In genomic region chr22:50670914-50671538, GRCh38 we compare ENCODE assay signal across 15 cellular contexts. TPM values are rescaled to one million over a fixed set of nuclear protein-coding genes. Genes with fewer than 3 reads are reported as not detected.
DNase-seq lines count a peak whose midpoint lies in the region; ATAC-seq and TF ChIP-seq lines count a peak whose summit lies in the region.
"Had no signal": no experiment of that assay in that cellular context is flagged by ENCODE, and none has a peak within 500 bp of the region (broad histone marks: within the 10 kb centered on the region; RNA-seq: fewer than 3 reads in every experiment).

No MANE protein-coding gene starts in this region.

- peaks cover 33 to 48% of the 10 kb centered on the region in 2 donors for H3K27me3 Mint-ChIP-seq in T-cell

- H3K4me2 ChIP-seq in BLaER1 treated with 17β-estradiol and CSF1 and Interleukin-3, amounts not matched to agents 10 nM and 100 nM, result peak overlapping the region in 10 of 11 experiments; percentile 90 to 99 (median 97); a peak in 17 of 22 replicates
- H3K4me2 ChIP-seq: PC-9 had no signal

- TF ChIP-seq CTCF in gastroesophageal sphincter (IDR thresholded peaks at IDR 0.05), result no peak
- TF ChIP-seq CTCF in gastrocnemius medialis (IDR thresholded peaks at IDR 0.05 in 4 of 5, conservative IDR thresholded peaks at IDR 0.05 in 1 of 5), result no peak

- H3K36me3 ChIP-seq in BLaER1 treated with 17β-estradiol and CSF1 and Interleukin-3, amounts not matched to agents 10 nM and 100 nM, result peaks cover 0 to 8% (median 1%) of the 10 kb centered on the region in 11 experiments; a peak in 8 of 22 replicates
- H3K36me3 ChIP-seq in gastroesophageal sphincter (no peaks in the 10 kb centered on the region), gastrocnemius medialis (no peaks in the 10 kb centered on the region)

- POLR2A ChIA-PET in T-cell (lab: Charles Lee), result interaction anchor here in 1 of 2 donors (0.7 kb wide), 1 partner anchor 25 kb away, joined by 5 read pairs; no protein-coding TSS in a partner anchor

- peaks cover 0 to 7% (median 0%) of the 10 kb centered on the region in 11 experiments; a peak in 4 of 22 replicates for H3K27me3 ChIP-seq in BLaER1 treated with 17β-estradiol and CSF1 and Interleukin-3, amounts not matched to agents 10 nM and 100 nM
- H3K27me3 ChIP-seq in gastroesophageal sphincter, result peaks cover 83% of the 10 kb centered on the region
- H3K27me3 ChIP-seq in gastrocnemius medialis, result peaks cover 21 to 41% (median 25%) of the 10 kb centered on the region in 3 donors

- peaks cover 0 to 13% (median 12%) of the 10 kb centered on the region in 11 experiments; a peak in 18 of 22 replicates for H4K20me1 ChIP-seq in BLaER1 treated with 17β-estradiol and CSF1 and Interleukin-3, amounts not matched to agents 10 nM and 100 nM

- in situ Hi-C loops in gastrocnemius medialis (cut with MboI; ENCODE audit: low sequenced_read_pairs in 4 of 4), result no loop called here

- no peak for ATAC-seq in T-cell (replicated peaks in 1 of 4)
- ATAC-seq in gastroesophageal sphincter, result no peak
- ATAC-seq in gastrocnemius medialis, result no peak
- ATAC-seq in GM19452 (IDR thresholded peaks at IDR 0.05; ENCODE audit: unreplicated experiment), result no peak
- ATAC-seq: HCT116; stimulated activated memory B cell treated with anti-CD40 and anti-IgM and Interleukin-4, amounts not matched to agents 10 μg/mL and 1 μg/mL and 100 μg/mL, for 72 hours had no signal

- no peaks in the 10 kb centered on the region for H3K36me3 Mint-ChIP-seq in T-cell
- H3K36me3 Mint-ChIP-seq: memory B cell; stimulated activated memory B cell treated with anti-CD40 and anti-IgM and Interleukin-4, amounts not matched to agents 10 μg/mL and 1 μg/mL and 100 μg/mL, for 72 hours had no signal

- H3K4me1 ChIP-seq in BLaER1 treated with 17β-estradiol and CSF1 and Interleukin-3, amounts not matched to agents 10 nM and 100 nM, result peaks cover 32 to 49% (median 46%) of the 10 kb centered on the region in 10 experiments
- peaks cover 0 to 20% (median 8%) of the 10 kb centered on the region in 3 donors for H3K4me1 ChIP-seq in gastroesophageal sphincter
- H3K4me1 ChIP-seq in gastrocnemius medialis, result peaks cover 0 to 4% of the 10 kb centered on the region in 2 donors
- H3K4me1 ChIP-seq: Caco-2 had no signal

- no peaks in the 10 kb centered on the region for H3K9me3 Mint-ChIP-seq in T-cell
- H3K9me3 Mint-ChIP-seq: memory B cell; stimulated activated memory B cell treated with anti-CD40 and anti-IgM and Interleukin-4, amounts not matched to agents 10 μg/mL and 1 μg/mL and 100 μg/mL, for 72 hours had no signal

- H3K27ac ChIP-seq in BLaER1 treated with 17β-estradiol and CSF1 and Interleukin-3, amounts not matched to agents 10 nM and 100 nM, result peak overlapping the region in 9 of 11 experiments; percentile 79 to 93 (median 87); a peak in 17 of 22 replicates
- H3K27ac ChIP-seq in gastroesophageal sphincter (peak overlapping the region in 3 of 4 donors; percentile 60 to 67 (median 63)), gastrocnemius medialis (peak overlapping the region; percentile 33 to 81 (median 76))
- H3K27ac ChIP-seq: PC-9 had no signal

- intact Hi-C loops in gastrocnemius medialis (cut with DNase I; ENCODE audit: low total_unique reads), result loop anchor here (1.0 kb wide), 1 partner anchor 15 kb away; no protein-coding TSS in a partner anchor

- no peak for TF ChIP-seq EP300 in gastroesophageal sphincter (IDR thresholded peaks at IDR 0.05)

- no peak for TF ChIP-seq POLR2A in gastroesophageal sphincter (IDR thresholded peaks at IDR 0.05)
- no peak for TF ChIP-seq POLR2A in gastrocnemius medialis (IDR thresholded peaks at IDR 0.05)

- CTCF ChIA-PET in T-cell (lab: Charles Lee), result no interaction called here

- DNase-seq in T-cell, result no peak
- DNase-seq in gastrocnemius medialis, result no peak
- no peak for DNase-seq in Kasumi-1 (lab: John Stamatoyannopoulos, UW)
- no peak for DNase-seq in NCI-H524 (lab: John Stamatoyannopoulos, UW)
- DNase-seq in GM19240 (ENCODE audit: insufficient read length, low spot score), result no peak
- DNase-seq: activated effector memory CD4-positive, alpha-beta T cell treated with anti-CD3 and anti-CD28 coated beads, Interleukin-2, amount 50 U/mL, for 16 hours; Caco-2; NCI-H69 had no signal

- H3K4me3 Mint-ChIP-seq in T-cell, result peak overlapping the region in 2 of 3 donors; percentile 2 to 71
- H3K4me3 Mint-ChIP-seq: memory B cell; stimulated activated memory B cell treated with anti-CD40 and anti-IgM and Interleukin-4, amounts not matched to agents 10 μg/mL and 1 μg/mL and 100 μg/mL, for 72 hours had no signal

- peaks cover 19 to 24% (median 22%) of the 10 kb centered on the region in 3 donors for H3K4me1 Mint-ChIP-seq in T-cell

- no peak overlapping the region for H3K4me3 ChIP-seq in BLaER1 treated with 17β-estradiol and CSF1 and Interleukin-3, amounts not matched to agents 10 nM and 100 nM
- H3K4me3 ChIP-seq in gastroesophageal sphincter, result no peak overlapping the region
- H3K4me3 ChIP-seq in gastrocnemius medialis, result no peak overlapping the region
- H3K4me3 ChIP-seq: PC-9 had no signal

- peak overlapping the region in 1 of 2 donors; percentile 52 for H3K27ac Mint-ChIP-seq in T-cell
- H3K27ac Mint-ChIP-seq: memory B cell; stimulated activated memory B cell treated with anti-CD40 and anti-IgM and Interleukin-4, amounts not matched to agents 10 μg/mL and 1 μg/mL and 100 μg/mL, for 72 hours had no signal

- WGBS in gastroesophageal sphincter (ENCODE audit: low coverage in 1 of 2), 2 donors, result 47 to 59% methylated on average over 4 to 7 of the region's 10 CpGs

- no peaks in the 10 kb centered on the region for H3K9me3 ChIP-seq in BLaER1 treated with 17β-estradiol and CSF1 and Interleukin-3, amounts not matched to agents 10 nM and 100 nM (replicated peaks in 1 of 11)
- no peaks in the 10 kb centered on the region for H3K9me3 ChIP-seq in gastroesophageal sphincter
- H3K9me3 ChIP-seq in gastrocnemius medialis, result no peaks in the 10 kb centered on the region
- H3K9me3 ChIP-seq: Caco-2 had no signal

- peak overlapping the region in 7 of 11 experiments; percentile 67 to 92 (median 87); a peak in 11 of 22 replicates for H3K9ac ChIP-seq in BLaER1 treated with 17β-estradiol and CSF1 and Interleukin-3, amounts not matched to agents 10 nM and 100 nM

RNA-seq across cellular contexts. Expression of gene SHANK3, which starts 1.6 kb away (rescaled TPM):
- total RNA-seq in T-cell (under 1 TPM; 0.22 to 0.47 (median 0.28) TPM), gastroesophageal sphincter (10 to 100 TPM in 2 of 4 donors, 1 to 10 TPM in 2; 5.9 to 20.5 (median 13.0) TPM), gastrocnemius medialis (1 to 10 TPM; 3.8 to 9.8 (median 5.1) TPM)

RNA-seq across cellular contexts. Expression of gene ARSA, which starts 43.1 kb away (rescaled TPM):
- 100 to 1,000 TPM in 1 of 5 donors, 10 to 100 TPM in 4; 68.3 to 105 (median 90.6) TPM for total RNA-seq in T-cell
- total RNA-seq in gastroesophageal sphincter, result 10 to 100 TPM; 19.5 to 40.0 (median 21.0) TPM
- 10 to 100 TPM in 2 of 4 donors, 1 to 10 TPM in 2; 8.8 to 17.8 (median 10.2) TPM for total RNA-seq in gastrocnemius medialis
